24 cellular contexts compared by ENCODE assay signal in genomic region chr11:112196519-112197087, GRCh38. TPM values are rescaled to one million over a fixed set of nuclear protein-coding genes. Genes with fewer than 3 reads are reported as not detected.
"Had no signal": no experiment of that assay in that cellular context is flagged by ENCODE, and none has a peak within 500 bp of the region (broad histone marks: within the 10 kb centered on the region; RNA-seq: fewer than 3 reads in every experiment).

No MANE protein-coding gene starts in this region.

- H3K27ac ChIP-seq: gastroesophageal sphincter, parathyroid adenoma, sigmoid colon, stomach, thoracic aorta, transverse colon had no signal

- H3K79me2 ChIP-seq: parathyroid adenoma had no signal

- FAIRE-seq: colon, kidney had no signal

- H2AFZ ChIP-seq: parathyroid adenoma had no signal

- H3K36me3 ChIP-seq: esophagus squamous epithelium, gastroesophageal sphincter, stomach, thoracic aorta, transverse colon had no signal

- H3K4me1 ChIP-seq: gastroesophageal sphincter, parathyroid adenoma, sigmoid colon, stomach, transverse colon had no signal

- DNase-seq: effector memory CD8-positive, alpha-beta T cell; esophagus squamous epithelium; glutamatergic neuron; immature natural killer cell; kidney; left cardiac atrium; left ventricle myocardium superior; naive thymus-derived CD4-positive, alpha-beta T cell; nephron progenitor cell; sigmoid colon; stimulated activated CD4-positive, alpha-beta T cell treated with anti-CD3 and anti-CD28 coated beads, Interleukin-2, amount 100 ng/mL, for 24 hours; stimulated activated naive CD4-positive, alpha-beta T cell; stomach; substantia nigra; transverse colon had no signal

- H3K9ac ChIP-seq: parathyroid adenoma had no signal

- H3K27me3 ChIP-seq: esophagus squamous epithelium, gastroesophageal sphincter, sigmoid colon, stomach, transverse colon had no signal

- H3K9me3 ChIP-seq: esophagus squamous epithelium, gastroesophageal sphincter, sigmoid colon, stomach, thoracic aorta, transverse colon had no signal

- H3K4me3 ChIP-seq: esophagus squamous epithelium, gastroesophageal sphincter, sigmoid colon, skin epidermis, stomach, thoracic aorta, transverse colon had no signal

- ATAC-seq: effector memory CD8-positive, alpha-beta T cell; left ventricle myocardium superior; naive thymus-derived CD4-positive, alpha-beta T cell had no signal

RNA-seq across cellular contexts. Expression of gene TEX12, which starts 29.4 kb away (rescaled TPM):
- total RNA-seq: epithelial cell of proximal tubule, gastroesophageal sphincter, kidney, left cardiac atrium, left ventricle myocardium superior, lung microvascular endothelial cell, mesenteric fat pad, pulmonary artery endothelial cell had no signal
- polyA plus RNA-seq: naive thymus-derived CD4-positive, alpha-beta T cell; sigmoid colon had no signal

RNA-seq across cellular contexts. Expression of gene IL18, which starts 32.7 kb away (rescaled TPM):
- total RNA-seq: lung microvascular endothelial cell had no signal
- polyA plus RNA-seq: naive thymus-derived CD4-positive, alpha-beta T cell had no signal
